25 cellular contexts compared by ENCODE assay signal in genomic region chr2:3248754-3249476, GRCh38.
"Had no signal": no experiment of that assay in that cellular context is flagged by ENCODE, and none has a peak within 500 bp of the region (broad histone marks: within the 10 kb centered on the region; RNA-seq: fewer than 3 reads in every experiment).

No MANE protein-coding gene starts in this region.

- ATAC-seq: activated T-cell treated with anti-CD3 and anti-CD28 coated beads, Interleukin-2, amount 50 U/mL, for 4 hours; PC-3; T-cell had no signal

- H3K27me3 Mint-ChIP-seq: activated CD4-positive, alpha-beta memory T cell treated with anti-CD3 and anti-CD28 coated beads for 36 hours; activated CD4-positive, alpha-beta T cell treated with anti-CD3 and anti-CD28 coated beads, Interleukin-2, amount 10 ng/mL, durations not matched to agents 7 days and 5 days; activated naive CD8-positive, alpha-beta T cell; brain; central memory CD8-positive, alpha-beta T cell; T-cell had no signal

- H3K36me3 ChIP-seq: MG63 had no signal

- DNase-seq: activated CD4-positive, alpha-beta memory T cell treated with anti-CD3 and anti-CD28 coated beads for 36 hours; activated CD4-positive, alpha-beta T cell treated with anti-CD3 and anti-CD28 coated beads, Interleukin-2, amount 10 ng/mL, durations not matched to agents 7 days and 5 days; activated CD4-positive, CD25-positive, alpha-beta regulatory T cell; activated effector memory CD4-positive, alpha-beta T cell treated with anti-CD3 and anti-CD28 coated beads, Interleukin-2, amount 50 U/mL, for 16 hours; activated naive CD4-positive, alpha-beta T cell treated with anti-CD3 and anti-CD28 coated beads for 36 hours; activated T-cell treated with anti-CD3 and anti-CD28 coated beads, Interleukin-2, amount 50 U/mL, for 4 hours; amygdala; MG63; NCI-H1105 treated with DMSO at 0.1 percent for 48 hours; NCI-H1436 treated with DMSO at 0.1 percent for 48 hours; NCI-H187; NCI-H2081; NCI-H446; NCI-H524; PC-3; SHP77; T-cell; T-helper 2 cell; T1000 had no signal

- H3K27ac Mint-ChIP-seq: activated CD4-positive, alpha-beta memory T cell treated with anti-CD3 and anti-CD28 coated beads for 36 hours; activated CD4-positive, alpha-beta T cell treated with anti-CD3 and anti-CD28 coated beads, Interleukin-2, amount 10 ng/mL, durations not matched to agents 7 days and 5 days; activated naive CD4-positive, alpha-beta T cell treated with anti-CD3 and anti-CD28 coated beads for 36 hours; activated naive CD8-positive, alpha-beta T cell; brain; T-cell had no signal

- H3K27me3 ChIP-seq: MG63 had no signal

- H3K9me3 Mint-ChIP-seq: central memory CD8-positive, alpha-beta T cell had no signal

- H3K4me3 Mint-ChIP-seq: activated CD4-positive, alpha-beta memory T cell treated with anti-CD3 and anti-CD28 coated beads for 36 hours; activated CD4-positive, alpha-beta T cell treated with anti-CD3 and anti-CD28 coated beads, Interleukin-2, amount 10 ng/mL, durations not matched to agents 7 days and 5 days; activated naive CD4-positive, alpha-beta T cell treated with anti-CD3 and anti-CD28 coated beads for 36 hours; activated naive CD8-positive, alpha-beta T cell; activated T-cell treated with anti-CD3 and anti-CD28 coated beads, Interleukin-2, amount 50 U/mL, for 4 hours; brain; central memory CD8-positive, alpha-beta T cell; T-cell had no signal

- H3K4me3 ChIP-seq: MG63 had no signal

- FAIRE-seq: astrocyte, RCC 7860 had no signal

- H3K27ac ChIP-seq: VCaP had no signal
